ENCODE assay signal across 8 cellular contexts in the genomic region with DNA sequence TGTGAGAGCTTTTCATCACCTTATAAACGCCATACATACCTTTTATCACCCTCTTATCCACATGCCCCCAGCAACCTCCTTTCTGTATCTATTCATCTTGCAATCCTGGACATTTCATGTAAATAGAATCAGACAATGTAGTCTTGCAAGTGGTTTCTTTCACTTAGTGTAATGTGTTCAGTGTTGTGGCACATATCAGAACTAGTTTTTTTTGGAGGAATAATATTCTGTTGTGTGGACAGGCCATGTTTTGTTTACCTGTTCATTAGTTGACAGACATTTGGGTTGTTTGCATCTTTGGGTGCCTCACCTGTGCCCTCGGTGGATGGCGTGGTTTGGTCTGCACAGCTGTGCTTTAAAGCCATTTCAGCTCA. TPM values are rescaled to one million over a fixed set of nuclear protein-coding genes. Genes with fewer than 3 reads are reported as not detected.
DNase-seq lines count a peak whose midpoint lies in the region; ATAC-seq and TF ChIP-seq lines count a peak whose summit lies in the region.

No MANE protein-coding gene starts in this region.

- H3K27me3 ChIP-seq in sigmoid colon, result no peaks in the 10 kb centered on the region

- H3K36me3 ChIP-seq in sigmoid colon, result peaks cover 27 to 48% (median 36%) of the 10 kb centered on the region in 4 donors

- TF ChIP-seq EP300 in sigmoid colon (IDR thresholded peaks at IDR 0.05), result no peak

- H3K4me3 ChIP-seq in fibroblast of the aortic adventitia (ENCODE audit: low read depth, low read length) (peak overlapping the region; percentile 95), sigmoid colon (peak overlapping the region; percentile 68 to 99 (median 97))

- peaks cover 0 to 86% (median 80%) of the 10 kb centered on the region in 4 donors for H3K4me1 ChIP-seq in sigmoid colon

- 14 to 49% methylated on average over 3 of the region's 3 CpGs for WGBS in sigmoid colon, 2 donors

- no peak for ATAC-seq in T-helper 17 cell

- H3K27me3 Mint-ChIP-seq in T-helper 17 cell, result no peaks in the 10 kb centered on the region

- no peak for TF ChIP-seq CTCF in fibroblast of the aortic adventitia (IDR thresholded peaks at IDR 0.05; ENCODE audit: insufficient read depth, low read length)
- no peak for TF ChIP-seq CTCF in sigmoid colon (IDR thresholded peaks at IDR 0.05)

- peak; percentile 21 for TF ChIP-seq POLR2A in GM19099 (IDR thresholded peaks at IDR 0.05; ENCODE audit: extremely low read depth, insufficient read length, low read depth)
- TF ChIP-seq POLR2A in sigmoid colon (IDR thresholded peaks at IDR 0.05), result no peak

- peaks cover 3% of the 10 kb centered on the region for H3K36me3 Mint-ChIP-seq in T-helper 17 cell (ENCODE audit: low read depth)

- H3K4me3 Mint-ChIP-seq in T-helper 17 cell, result peak overlapping the region; percentile 95

- peaks cover 42% of the 10 kb centered on the region for H3K4me1 Mint-ChIP-seq in T-helper 17 cell

- H3K27ac ChIP-seq in sigmoid colon, result peak overlapping the region; percentile 97 to 100 (median 99)

- DNase-seq in T-helper 17 cell (no peak), fibroblast of the aortic adventitia (ENCODE audit: low read depth) (no peak), sigmoid colon (no peak), foreskin melanocyte (no peak), GF-D8 (lab: John Stamatoyannopoulos, UW) (no peak), mucosa of gallbladder (ENCODE audit: low spot score) (no peak), NCI-H345 treated with DMSO at 0.1 percent for 48 hours (lab: John Stamatoyannopoulos, UW; ENCODE audit: unreplicated experiment) (no peak)

- H3K27ac Mint-ChIP-seq in T-helper 17 cell, result peak overlapping the region; percentile 97

- intact Hi-C loops in sigmoid colon (cut with DNase I), result loop anchor here (5.0 kb wide), 1 partner anchor 35 kb away; a partner anchor contains a TSS

- no peaks in the 10 kb centered on the region for H3K9me3 ChIP-seq in T-helper 17 cell (ENCODE audit: control insufficient read depth, low read length, poor library complexity, severe bottlenecking)
- no peaks in the 10 kb centered on the region for H3K9me3 ChIP-seq in sigmoid colon

RNA-seq across cellular contexts. Expression of a gene that starts 1.3 kb away (rescaled TPM):
- total RNA-seq in T-helper 17 cell (100 to 1,000 TPM; 446 to 548 TPM), fibroblast of the aortic adventitia (ENCODE audit: low replicate concordance) (596 and 1,869 TPM in 2 replicates), sigmoid colon (100 to 1,000 TPM; 287 to 443 (median 386) TPM), mucosa of gallbladder (711 TPM)
- 100 to 1,000 TPM; 168 to 301 (median 203) TPM for polyA plus RNA-seq in sigmoid colon

RNA-seq across cellular contexts. Expression of a gene that starts 15.4 kb away (rescaled TPM):
- 100 to 1,000 TPM; 137 to 168 TPM for total RNA-seq in T-helper 17 cell
- total RNA-seq in fibroblast of the aortic adventitia (ENCODE audit: low replicate concordance), result 106 and 141 TPM in 2 replicates
- total RNA-seq in sigmoid colon, result 10 to 100 TPM; 27.8 to 56.8 (median 31.5) TPM
- polyA plus RNA-seq in sigmoid colon, result 100 to 1,000 TPM; 184 to 241 (median 232) TPM
- 272 TPM for total RNA-seq in mucosa of gallbladder

RNA-seq across cellular contexts. Expression of a gene that starts 28.3 kb away (rescaled TPM):
- total RNA-seq in T-helper 17 cell (1 to 10 TPM; 6.4 to 6.8 TPM), fibroblast of the aortic adventitia (ENCODE audit: low replicate concordance) (1.5 and 3.3 TPM in 2 replicates), sigmoid colon (1 to 10 TPM; 1.5 to 6.1 (median 5.4) TPM), mucosa of gallbladder (26.0 TPM)
- 1 to 10 TPM in 2 of 3 donors, not detected in 1; 2.6 to 3.6 TPM for polyA plus RNA-seq in sigmoid colon

RNA-seq across cellular contexts. Expression of a gene that starts 36.6 kb away (rescaled TPM):
- total RNA-seq in T-helper 17 cell, result 10 to 100 TPM; 32.5 to 36.8 TPM
- 3.5 and 11.0 TPM in 2 replicates for total RNA-seq in fibroblast of the aortic adventitia (ENCODE audit: low replicate concordance)
- 10 to 100 TPM; 30.7 to 59.8 (median 34.5) TPM for total RNA-seq in sigmoid colon
- polyA plus RNA-seq in sigmoid colon, result 10 to 100 TPM in 2 of 3 donors, 1 to 10 TPM in 1; 8.3 to 20.3 (median 11.4) TPM
- 38.6 TPM for total RNA-seq in mucosa of gallbladder
